ENCODE assay signal across 19 cellular contexts in the genomic region with DNA sequence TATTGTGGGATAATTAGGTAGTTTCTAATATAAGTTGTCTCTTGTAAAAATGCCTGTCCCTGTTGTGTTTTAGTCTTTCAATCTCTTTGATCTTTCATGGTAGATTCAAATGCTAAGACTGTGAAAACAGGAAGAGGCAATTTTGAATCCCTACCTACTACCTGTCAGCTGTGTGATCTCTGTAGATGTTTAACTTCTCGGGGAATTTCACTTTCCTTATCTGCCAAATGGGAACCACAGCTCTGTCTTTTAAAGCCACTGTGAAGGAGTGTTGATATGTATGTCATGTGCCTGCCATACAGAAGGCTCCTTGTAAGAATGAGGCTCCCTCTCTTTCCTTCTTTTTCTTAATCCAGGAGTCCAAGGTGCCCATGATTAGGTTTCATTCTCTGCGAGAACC.
"Had no signal": no experiment of that assay in that cellular context is flagged by ENCODE, and none has a peak within 500 bp of the region (broad histone marks: within the 10 kb centered on the region; RNA-seq: fewer than 3 reads in every experiment).

No MANE protein-coding gene starts in this region.

- H3K27ac ChIP-seq: dorsolateral prefrontal cortex, lower lobe of right lung, thyroid gland had no signal

- H3K36me3 ChIP-seq: lower lobe of right lung, thyroid gland had no signal

- ATAC-seq: activated CD8-positive, alpha-beta memory T cell treated with anti-CD3 and anti-CD28 coated beads, Interleukin-2, amount 10 ng/mL, durations not matched to agents 7 days and 5 days; lower lobe of right lung had no signal

- DNase-seq: activated B cell treated with CpG ODN at 0.5 μM for 24 hours; activated CD4-positive, alpha-beta memory T cell treated with anti-CD3 and anti-CD28 coated beads, Interleukin-2, amount 10 ng/mL, durations not matched to agents 7 days and 5 days; activated CD4-positive, alpha-beta T cell treated with anti-CD3 and anti-CD28 coated beads for 48 hours; activated CD8-positive, alpha-beta memory T cell treated with anti-CD3 and anti-CD28 coated beads, Interleukin-2, amount 10 ng/mL, durations not matched to agents 7 days and 5 days; activated naive CD4-positive, alpha-beta T cell; activated naive CD8-positive, alpha-beta T cell treated with anti-CD3 and anti-CD28 coated beads for 36 hours; amniotic stem cell; dorsolateral prefrontal cortex; lower lobe of right lung; nephron progenitor cell; nucleus accumbens; posterior cingulate gyrus; retina; stimulated activated CD4-positive, alpha-beta T cell treated with anti-CD3 and anti-CD28 coated beads, Interleukin-12 subunit alpha, Interleukin-12 subunit beta, amount 100 ng/mL, for 4 hours; stimulated activated CD4-positive, alpha-beta T cell treated with anti-CD3 and anti-CD28 coated beads, Interleukin-1b, Interleukin-23, amount 100 ng/mL, for 48 hours; stimulated activated naive CD4-positive, alpha-beta T cell treated with Interleukin-2 at 50 U/mL for 16 hours; T-helper 9 cell; thyroid gland had no signal

- H3K9me3 ChIP-seq: lower lobe of right lung, thyroid gland had no signal

- FAIRE-seq: islet of Langerhans had no signal

- H3K27me3 ChIP-seq: thyroid gland had no signal

- H3K4me3 ChIP-seq: dorsolateral prefrontal cortex, lower lobe of right lung, thyroid gland had no signal
